9 cellular contexts compared by ENCODE assay signal in genomic region chr1:7478797-7479499, GRCh38.
DNase-seq lines count a peak whose midpoint lies in the region; ATAC-seq, FAIRE-seq and TF ChIP-seq lines count a peak whose summit lies in the region.
"Had no signal": no experiment of that assay in that cellular context is flagged by ENCODE, and none has a peak within 500 bp of the region (broad histone marks: within the 10 kb centered on the region; RNA-seq: fewer than 3 reads in every experiment).

No MANE protein-coding gene starts in this region.

- H3K36me3 Mint-ChIP-seq in HFFc6 (ENCODE audit: low read depth), result no peaks in the 10 kb centered on the region
- H3K36me3 Mint-ChIP-seq in WTC11, result no peaks in the 10 kb centered on the region
- no peaks in the 10 kb centered on the region for H3K36me3 Mint-ChIP-seq in glutamatergic neuron (ENCODE audit: unreplicated experiment)
- H3K36me3 Mint-ChIP-seq: type B pancreatic cell had no signal

- no peak overlapping the region for H3K4me2 ChIP-seq in HepG2 (ENCODE audit: low read depth, low read length)

- H2AFZ ChIP-seq in ACC112 (ENCODE audit: low read length, unreplicated experiment) (no peak overlapping the region), HepG2 (ENCODE audit: low read length) (no peak overlapping the region)

- H3K9me3 ChIP-seq in HepG2 (ENCODE audit: low read length), result no peaks in the 10 kb centered on the region

- H3K27ac Mint-ChIP-seq in HFFc6, result peak overlapping the region; percentile 62
- H3K27ac Mint-ChIP-seq in WTC11, result no peak overlapping the region
- no peak overlapping the region for H3K27ac Mint-ChIP-seq in glutamatergic neuron (ENCODE audit: unreplicated experiment)
- H3K27ac Mint-ChIP-seq: type B pancreatic cell had no signal

- peaks cover 2% of the 10 kb centered on the region; the same call in 1 of the 2 replicates for H3K27me3 Mint-ChIP-seq in HFFc6 (ENCODE audit: insufficient read depth)
- H3K27me3 Mint-ChIP-seq in WTC11 (ENCODE audit: low read depth), result no peaks in the 10 kb centered on the region
- peaks cover 1% of the 10 kb centered on the region for H3K27me3 Mint-ChIP-seq in glutamatergic neuron (ENCODE audit: unreplicated experiment)
- H3K27me3 Mint-ChIP-seq: type B pancreatic cell had no signal

- no peak for TF ChIP-seq RAD21 in HepG2 (CRISPR knock-in tag; IDR thresholded peaks at IDR 0.05)

- peak; percentile 74 for DNase-seq in HFFc6
- peak; percentile 94 for DNase-seq in brain microvascular endothelial cell
- no peak for DNase-seq in HepG2 (ENCODE audit: low spot score)
- no peak for DNase-seq in WTC11 (ENCODE audit: low spot score)
- no peak for DNase-seq in glutamatergic neuron

- H3K4me3 Mint-ChIP-seq in HFFc6 (peak overlapping the region; percentile 38; the same call in 1 of the 2 replicates), WTC11 (no peak overlapping the region), glutamatergic neuron (ENCODE audit: unreplicated experiment) (no peak overlapping the region)
- H3K4me3 Mint-ChIP-seq: type B pancreatic cell had no signal

- H3K27ac ChIP-seq in ACC112 (ENCODE audit: low read depth, low read length) (peak overlapping the region; percentile 53), brain microvascular endothelial cell (peak overlapping the region; percentile 54), HepG2 (ENCODE audit: extremely low read length, insufficient read depth, low read length) (no peak overlapping the region)

- no peak for TF ChIP-seq CTCF in HFFc6 (IDR thresholded peaks at IDR 0.05)
- TF ChIP-seq CTCF in brain microvascular endothelial cell (IDR thresholded peaks at IDR 0.05; ENCODE audit: low read depth, low read length, missing control alignments), result no peak
- TF ChIP-seq CTCF in HepG2 (CRISPR knock-in tag; IDR thresholded peaks at IDR 0.05), result no peak
- no peak for TF ChIP-seq CTCF in WTC11 (IDR thresholded peaks at IDR 0.05)
- no peak for TF ChIP-seq CTCF in glutamatergic neuron (IDR thresholded peaks at IDR 0.05; ENCODE audit: partially characterized antibody, unreplicated experiment)

- H3K4me3 ChIP-seq in ACC112 (ENCODE audit: low read depth, low read length) (no peak overlapping the region), brain microvascular endothelial cell (ENCODE audit: low read depth, low read length) (no peak overlapping the region), HepG2 (replicated peaks in 1 of 3; ENCODE audit: insufficient read depth in 1 of 3, low read depth in 2 of 3, low read length in 3 of 3) (no peak overlapping the region)

- H3K4me1 ChIP-seq in ACC112 (ENCODE audit: control insufficient read depth, insufficient read depth, low read length, unreplicated experiment) (peaks cover 13% of the 10 kb centered on the region), HepG2 (ENCODE audit: insufficient read depth, low read length) (no peaks in the 10 kb centered on the region)

- no peak for TF ChIP-seq EP300 in HepG2 (IDR thresholded peaks at IDR 0.05; ENCODE audit: low read depth in 2 of 2, low read length in 2 of 2)
- TF ChIP-seq EP300 in HepG2 (CRISPR knock-in tag; IDR thresholded peaks at IDR 0.05; ENCODE audit: borderline replicate concordance), result no peak

- no peak for ATAC-seq in HepG2
- ATAC-seq in HG03280 (IDR thresholded peaks at IDR 0.05; ENCODE audit: unreplicated experiment), result no peak
- ATAC-seq in HG02981 (IDR thresholded peaks at IDR 0.05; ENCODE audit: unreplicated experiment), result no peak
- ATAC-seq in WTC11, result no peak

- BruUV-seq in HepG2 (replicated peaks; lab: Mats Ljungman, UMichigan), result no TSS peak

- no peaks in the 10 kb centered on the region for H3K79me2 ChIP-seq in ACC112 (ENCODE audit: control insufficient read depth, insufficient read depth, low read length, unreplicated experiment)
- H3K79me2 ChIP-seq in HepG2 (ENCODE audit: insufficient read depth, low read length), result no peaks in the 10 kb centered on the region

- peaks cover 12% of the 10 kb centered on the region for H3K4me1 Mint-ChIP-seq in HFFc6 (ENCODE audit: low read depth)
- H3K4me1 Mint-ChIP-seq in WTC11, result peaks cover 6% of the 10 kb centered on the region
- H3K4me1 Mint-ChIP-seq in glutamatergic neuron (ENCODE audit: low read depth, unreplicated experiment), result peaks cover 7% of the 10 kb centered on the region

- H3K36me3 ChIP-seq in ACC112 (ENCODE audit: insufficient read depth, low read length) (no peaks in the 10 kb centered on the region), brain microvascular endothelial cell (replicated peaks) (no peaks in the 10 kb centered on the region), HepG2 (replicated peaks in 1 of 2; ENCODE audit: control insufficient read depth in 1 of 2, insufficient read depth in 2 of 2, low read length in 2 of 2) (no peaks in the 10 kb centered on the region)

- 8% methylated on average over 13 of the region's 14 CpGs for WGBS in HepG2 (ENCODE audit: low lambda C conversion rate)

- H3K27me3 ChIP-seq in ACC112 (ENCODE audit: insufficient read depth, low read length), result peaks cover 15% of the 10 kb centered on the region; the same call in 1 of the 2 replicates
- H3K27me3 ChIP-seq in brain microvascular endothelial cell (replicated peaks), result peaks cover 3% of the 10 kb centered on the region
- H3K27me3 ChIP-seq in HepG2 (ENCODE audit: control insufficient read depth in 1 of 2, insufficient read depth in 2 of 2, low read length in 2 of 2), result peaks cover 4 to 28% of the 10 kb centered on the region in 2 experiments; a peak in 3 of 5 replicates

- intact Hi-C loops in HepG2 (cut with micrococcal nuclease; ENCODE audit: unreplicated experiment), result no loop called here

- FAIRE-seq in HepG2 (lab: Jason Lieb, UNC), result no peak

- in situ Hi-C loops in brain microvascular endothelial cell (cut with HindIII; ENCODE audit: low pct_ligation_motif_present, low sequenced_read_pairs), result no loop called here
- in situ Hi-C loops in HepG2 (cut with HindIII; ENCODE audit: extremely low pct_ligation_motif_present, low pct_unique_long_range_greater_than_20kb), result no loop called here

- no peak for TF ChIP-seq POLR2A in HepG2 (IDR thresholded peaks at IDR 0.05; ENCODE audit: insufficient read depth in 1 of 2, low read depth in 2 of 2, low read length in 2 of 2)

- no peak overlapping the region for H3K9ac ChIP-seq in HepG2 (ENCODE audit: insufficient read depth, low read depth, low read length)

- peaks cover 2% of the 10 kb centered on the region; the same call in 1 of the 2 replicates for H4K20me1 ChIP-seq in HepG2 (ENCODE audit: insufficient read depth, low read length)

- H3K9me3 Mint-ChIP-seq in HFFc6, result no peaks in the 10 kb centered on the region
- H3K9me3 Mint-ChIP-seq in WTC11, result no peaks in the 10 kb centered on the region
- peaks cover 1% of the 10 kb centered on the region for H3K9me3 Mint-ChIP-seq in glutamatergic neuron (ENCODE audit: unreplicated experiment)
- H3K9me3 Mint-ChIP-seq: type B pancreatic cell had no signal

- POLR2A ChIA-PET in HepG2 (lab: Yijun Ruan, JAX) (no interaction called here), WTC11 (lab: Charles Lee) (no interaction called here)

- CTCF ChIA-PET in HepG2 (lab: Yijun Ruan, JAX; ENCODE audit: low intra/inter-chr PET ratio, low total read pairs) (no interaction called here), WTC11 (lab: Charles Lee) (interaction anchor here (1.1 to 1.2 kb wide), 2 partner anchors 38 to 217 kb away, joined by 3 read pairs; no protein-coding TSS in a partner anchor)

TF ChIP-seq in HepG2, 621 proteins besides CTCF, POLR2A, EP300 and RAD21:
- no peak for TF ChIP-seq ZNF773 (CRISPR knock-in tag; IDR thresholded peaks at IDR 0.05; ENCODE audit: borderline replicate concordance)
- no peak for TF ChIP-seq ZNF75D (CRISPR knock-in tag; IDR thresholded peaks at IDR 0.05; ENCODE audit: borderline replicate concordance)
- 0 out of 2 replicates have a peak, but pooled peaks have one; percentile 21 for TF ChIP-seq CREB1 (IDR thresholded peaks at IDR 0.05)
- TF ChIP-seq CREB1 (CRISPR knock-in tag; IDR thresholded peaks at IDR 0.05), result no peak

TF ChIP-seq in WTC11, 78 proteins besides CTCF, POLR2A, EP300 and RAD21:
- TF ChIP-seq, protein P1, sequence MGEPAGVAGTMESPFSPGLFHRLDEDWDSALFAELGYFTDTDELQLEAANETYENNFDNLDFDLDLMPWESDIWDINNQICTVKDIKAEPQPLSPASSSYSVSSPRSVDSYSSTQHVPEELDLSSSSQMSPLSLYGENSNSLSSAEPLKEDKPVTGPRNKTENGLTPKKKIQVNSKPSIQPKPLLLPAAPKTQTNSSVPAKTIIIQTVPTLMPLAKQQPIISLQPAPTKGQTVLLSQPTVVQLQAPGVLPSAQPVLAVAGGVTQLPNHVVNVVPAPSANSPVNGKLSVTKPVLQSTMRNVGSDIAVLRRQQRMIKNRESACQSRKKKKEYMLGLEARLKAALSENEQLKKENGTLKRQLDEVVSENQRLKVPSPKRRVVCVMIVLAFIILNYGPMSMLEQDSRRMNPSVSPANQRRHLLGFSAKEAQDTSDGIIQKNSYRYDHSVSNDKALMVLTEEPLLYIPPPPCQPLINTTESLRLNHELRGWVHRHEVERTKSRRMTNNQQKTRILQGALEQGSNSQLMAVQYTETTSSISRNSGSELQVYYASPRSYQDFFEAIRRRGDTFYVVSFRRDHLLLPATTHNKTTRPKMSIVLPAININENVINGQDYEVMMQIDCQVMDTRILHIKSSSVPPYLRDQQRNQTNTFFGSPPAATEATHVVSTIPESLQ (CRISPR knock-in tag; IDR thresholded peaks at IDR 0.05), result no peak
- TF ChIP-seq SOX15 (CRISPR knock-in tag; IDR thresholded peaks at IDR 0.05), result no peak
- TF ChIP-seq TCF7 (CRISPR knock-in tag; IDR thresholded peaks at IDR 0.05; ENCODE audit: low read depth), result no peak
- TF ChIP-seq, protein P2, sequence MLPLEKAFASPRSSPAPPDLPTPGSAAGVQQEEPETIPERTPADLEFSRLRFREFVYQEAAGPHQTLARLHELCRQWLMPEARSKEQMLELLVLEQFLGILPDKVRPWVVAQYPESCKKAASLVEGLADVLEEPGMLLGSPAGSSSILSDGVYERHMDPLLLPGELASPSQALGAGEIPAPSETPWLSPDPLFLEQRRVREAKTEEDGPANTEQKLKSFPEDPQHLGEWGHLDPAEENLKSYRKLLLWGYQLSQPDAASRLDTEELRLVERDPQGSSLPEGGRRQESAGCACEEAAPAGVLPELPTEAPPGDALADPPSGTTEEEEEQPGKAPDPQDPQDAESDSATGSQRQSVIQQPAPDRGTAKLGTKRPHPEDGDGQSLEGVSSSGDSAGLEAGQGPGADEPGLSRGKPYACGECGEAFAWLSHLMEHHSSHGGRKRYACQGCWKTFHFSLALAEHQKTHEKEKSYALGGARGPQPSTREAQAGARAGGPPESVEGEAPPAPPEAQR (CRISPR knock-in tag; IDR thresholded peaks at IDR 0.05), result no peak
- no peak for TF ChIP-seq SMAD3 (CRISPR knock-in tag; IDR thresholded peaks at IDR 0.05; ENCODE audit: borderline replicate concordance)
- TF ChIP-seq, protein P3, sequence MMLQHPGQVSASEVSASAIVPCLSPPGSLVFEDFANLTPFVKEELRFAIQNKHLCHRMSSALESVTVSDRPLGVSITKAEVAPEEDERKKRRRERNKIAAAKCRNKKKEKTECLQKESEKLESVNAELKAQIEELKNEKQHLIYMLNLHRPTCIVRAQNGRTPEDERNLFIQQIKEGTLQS (CRISPR knock-in tag; conservative IDR thresholded peaks at IDR 0.05), result no peak

Comparison
In these comparisons a context has a peak if more than half of its experiments do, and no peak if none do; other contexts are left out.
1. DNase-seq: peak in HFFc6 (single experiment) and brain microvascular endothelial cell (single experiment); none in HepG2 (single experiment), WTC11 (single experiment) and glutamatergic neuron (single experiment).